In genomic region chr16:11104168-11105037, GRCh38 we compare ENCODE assay signal across 1 cellular context.
TF ChIP-seq lines count a peak whose summit lies in the region.

No MANE protein-coding gene starts in this region.

TF ChIP-seq in WTC11, 78 proteins besides CTCF, POLR2A, EP300 and RAD21 (continued from another document):
- no peak for TF ChIP-seq E2F5 (CRISPR knock-in tag; IDR thresholded peaks at IDR 0.05)
- no peak for TF ChIP-seq TP53 (CRISPR knock-in tag; IDR thresholded peaks at IDR 0.05)
- TF ChIP-seq JUN (CRISPR knock-in tag; IDR thresholded peaks at IDR 0.05) = no peak
- TF ChIP-seq NR3C1 (CRISPR knock-in tag; conservative IDR thresholded peaks at IDR 0.05; ENCODE audit: low read depth) = no peak
